ENCODE assay signal across 8 cellular contexts in genomic region chr3:99878005-99878404, GRCh38.
DNase-seq lines count a peak whose midpoint lies in the region; ATAC-seq and TF ChIP-seq lines count a peak whose summit lies in the region.

No MANE protein-coding gene starts in this region.

- TF ChIP-seq POLR2A in esophagus squamous epithelium (IDR thresholded peaks at IDR 0.05) (no peak), transverse colon (IDR thresholded peaks at IDR 0.05) (no peak)

- WGBS in esophagus squamous epithelium, 2 donors, result 96 to 100% methylated on average over 1 of the region's 1 CpG
- WGBS in transverse colon (ENCODE audit: low coverage in 1 of 2), 2 donors, result 95 to 100% methylated on average over 1 of the region's 1 CpG

- H3K27ac ChIP-seq in esophagus squamous epithelium (peak overlapping the region in 3 of 4 donors; percentile 89 to 96 (median 91)), transverse colon (peak overlapping the region; percentile 84 to 90 (median 88)), substantia nigra (ENCODE audit: low read depth, low read length, poor library complexity, severe bottlenecking) (no peak overlapping the region)

- ATAC-seq in activated CD4-positive, CD25-positive, alpha-beta regulatory T cell treated with anti-CD3 and anti-CD28 coated beads, Interleukin-2, amount 50 U/mL, for 24 hours, result peak; percentile 22 to 48

- H3K27me3 ChIP-seq in esophagus squamous epithelium (peaks cover 0 to 9% (median 0%) of the 10 kb centered on the region in 4 donors), transverse colon (no peaks in the 10 kb centered on the region)

- H3K36me3 ChIP-seq in esophagus squamous epithelium, result no peaks in the 10 kb centered on the region
- no peaks in the 10 kb centered on the region for H3K36me3 ChIP-seq in transverse colon

- no peak for TF ChIP-seq EP300 in transverse colon (IDR thresholded peaks at IDR 0.05; ENCODE audit: low read depth)

- intact Hi-C loops in esophagus squamous epithelium (cut with DNase I), result no loop called here
- intact Hi-C loops in transverse colon (cut with DNase I; ENCODE audit: low total_unique reads), result no loop called here

- no peak for DNase-seq in activated CD4-positive, CD25-positive, alpha-beta regulatory T cell treated with anti-CD3 and anti-CD28 coated beads, Interleukin-2, amount 50 U/mL, for 72 hours
- DNase-seq in HPDE6-E6E7 (ENCODE audit: extremely low spot score), result peak; percentile 61
- DNase-seq in esophagus squamous epithelium (lab: John Stamatoyannopoulos, UW), result no peak
- no peak for DNase-seq in transverse colon
- no peak for DNase-seq in T1000 (lab: John Stamatoyannopoulos, UW)
- DNase-seq in NCI-H82 treated with DMSO at 0.1 percent for 48 hours (lab: John Stamatoyannopoulos, UW; ENCODE audit: unreplicated experiment), result no peak
- DNase-seq in substantia nigra (lab: John Stamatoyannopoulos, UW), result no peak

- TF ChIP-seq CTCF in esophagus squamous epithelium (IDR thresholded peaks at IDR 0.05) (no peak), transverse colon (IDR thresholded peaks at IDR 0.05) (no peak)

- in situ Hi-C loops in transverse colon (cut with MboI; ENCODE audit: low pct_ligation_motif_present in 1 of 4, low pct_unique_long_range_greater_than_20kb in 1 of 4, low sequenced_read_pairs in 3 of 4), result no loop called here

- H3K4me3 ChIP-seq in esophagus squamous epithelium (no peak overlapping the region), transverse colon (no peak overlapping the region)

- H3K4me1 ChIP-seq in esophagus squamous epithelium, result peaks cover 0 to 46% (median 17%) of the 10 kb centered on the region in 3 donors
- H3K4me1 ChIP-seq in transverse colon, result peaks cover 0 to 39% (median 9%) of the 10 kb centered on the region in 4 donors

- H3K9me3 ChIP-seq in esophagus squamous epithelium (no peaks in the 10 kb centered on the region), transverse colon (no peaks in the 10 kb centered on the region)
